1 cellular context compared by ENCODE assay signal in the genomic region with DNA sequence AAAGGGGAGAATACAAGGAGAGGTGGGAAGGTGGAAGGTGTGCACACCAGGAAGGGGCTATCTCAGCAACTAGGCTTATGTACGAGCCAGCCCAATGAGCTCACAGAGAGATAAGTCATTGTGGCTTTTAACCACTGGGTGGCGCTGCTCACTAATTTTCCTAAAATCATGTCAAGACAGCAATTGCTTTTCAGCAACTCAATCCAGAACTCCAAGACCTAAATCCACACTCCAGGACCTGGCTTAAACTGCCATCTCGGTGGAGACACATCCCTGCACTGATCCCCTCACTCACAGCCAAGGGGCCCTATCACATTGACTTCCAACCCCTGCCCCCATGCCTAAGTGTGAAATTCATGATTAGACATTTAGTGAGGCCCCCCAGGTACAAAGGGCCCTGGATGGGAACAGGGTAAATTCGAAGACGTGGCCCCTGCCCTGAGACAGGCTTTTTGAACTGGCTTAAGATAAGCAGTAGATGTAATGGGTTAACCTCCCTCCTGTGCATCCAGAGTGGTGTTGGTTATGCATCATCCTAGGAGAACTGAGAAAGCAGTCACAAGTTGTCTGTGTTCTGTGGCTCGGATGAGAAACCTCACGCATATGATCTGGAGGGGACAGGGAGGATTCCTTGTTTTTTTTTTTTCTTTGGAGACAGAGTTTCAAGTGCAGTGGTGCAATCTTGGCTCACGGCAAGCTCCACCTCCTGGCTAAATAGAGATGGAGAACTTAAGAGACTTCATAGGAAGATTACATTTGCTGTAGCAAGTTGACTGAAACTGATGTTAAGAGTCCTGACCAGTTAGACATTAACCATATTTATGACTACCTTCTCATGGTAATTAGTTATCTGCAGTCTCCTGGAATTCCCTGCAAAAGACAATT.
TF ChIP-seq lines count a peak whose summit lies in the region.

No MANE protein-coding gene starts in this region.

TF ChIP-seq in SK-N-SH treated with all-trans-retinoic acid at 6 μM for 48 hours, 23 proteins besides CTCF, POLR2A, EP300 and RAD21 (continued from another document):
- TF ChIP-seq, protein P1, sequence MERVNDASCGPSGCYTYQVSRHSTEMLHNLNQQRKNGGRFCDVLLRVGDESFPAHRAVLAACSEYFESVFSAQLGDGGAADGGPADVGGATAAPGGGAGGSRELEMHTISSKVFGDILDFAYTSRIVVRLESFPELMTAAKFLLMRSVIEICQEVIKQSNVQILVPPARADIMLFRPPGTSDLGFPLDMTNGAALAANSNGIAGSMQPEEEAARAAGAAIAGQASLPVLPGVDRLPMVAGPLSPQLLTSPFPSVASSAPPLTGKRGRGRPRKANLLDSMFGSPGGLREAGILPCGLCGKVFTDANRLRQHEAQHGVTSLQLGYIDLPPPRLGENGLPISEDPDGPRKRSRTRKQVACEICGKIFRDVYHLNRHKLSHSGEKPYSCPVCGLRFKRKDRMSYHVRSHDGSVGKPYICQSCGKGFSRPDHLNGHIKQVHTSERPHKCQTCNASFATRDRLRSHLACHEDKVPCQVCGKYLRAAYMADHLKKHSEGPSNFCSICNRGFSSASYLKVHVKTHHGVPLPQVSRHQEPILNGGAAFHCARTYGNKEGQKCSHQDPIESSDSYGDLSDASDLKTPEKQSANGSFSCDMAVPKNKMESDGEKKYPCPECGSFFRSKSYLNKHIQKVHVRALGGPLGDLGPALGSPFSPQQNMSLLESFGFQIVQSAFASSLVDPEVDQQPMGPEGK (CRISPR knock-in tag; IDR thresholded peaks at IDR 0.05; ENCODE audit: borderline replicate concordance) = no peak
- TF ChIP-seq CSRNP3 (CRISPR knock-in tag; IDR thresholded peaks at IDR 0.05) = no peak
- no peak for TF ChIP-seq PPARA (CRISPR knock-in tag; IDR thresholded peaks at IDR 0.05; ENCODE audit: borderline replicate concordance)
- no peak for TF ChIP-seq GLIS3 (CRISPR knock-in tag; IDR thresholded peaks at IDR 0.05)
- no peak for TF ChIP-seq CSDC2 (CRISPR knock-in tag; IDR thresholded peaks at IDR 0.05)
- TF ChIP-seq ZFP3 (CRISPR knock-in tag; IDR thresholded peaks at IDR 0.05) = no peak
- TF ChIP-seq ZNF70 (CRISPR knock-in tag; IDR thresholded peaks at IDR 0.05) = no peak
- no peak for TF ChIP-seq ISL1 (CRISPR knock-in tag; IDR thresholded peaks at IDR 0.05)
- no peak for TF ChIP-seq RARB (CRISPR knock-in tag; IDR thresholded peaks at IDR 0.05)
- TF ChIP-seq OSR1 (CRISPR knock-in tag; IDR thresholded peaks at IDR 0.05) = no peak
- no peak for TF ChIP-seq TSHZ2 (CRISPR knock-in tag; IDR thresholded peaks at IDR 0.05)
- TF ChIP-seq CREB5 (CRISPR knock-in tag; IDR thresholded peaks at IDR 0.05; ENCODE audit: low read depth) = no peak
- TF ChIP-seq SNAI2 (CRISPR knock-in tag; IDR thresholded peaks at IDR 0.05) = no peak
